25 cellular contexts compared by ENCODE assay signal in the genomic region with DNA sequence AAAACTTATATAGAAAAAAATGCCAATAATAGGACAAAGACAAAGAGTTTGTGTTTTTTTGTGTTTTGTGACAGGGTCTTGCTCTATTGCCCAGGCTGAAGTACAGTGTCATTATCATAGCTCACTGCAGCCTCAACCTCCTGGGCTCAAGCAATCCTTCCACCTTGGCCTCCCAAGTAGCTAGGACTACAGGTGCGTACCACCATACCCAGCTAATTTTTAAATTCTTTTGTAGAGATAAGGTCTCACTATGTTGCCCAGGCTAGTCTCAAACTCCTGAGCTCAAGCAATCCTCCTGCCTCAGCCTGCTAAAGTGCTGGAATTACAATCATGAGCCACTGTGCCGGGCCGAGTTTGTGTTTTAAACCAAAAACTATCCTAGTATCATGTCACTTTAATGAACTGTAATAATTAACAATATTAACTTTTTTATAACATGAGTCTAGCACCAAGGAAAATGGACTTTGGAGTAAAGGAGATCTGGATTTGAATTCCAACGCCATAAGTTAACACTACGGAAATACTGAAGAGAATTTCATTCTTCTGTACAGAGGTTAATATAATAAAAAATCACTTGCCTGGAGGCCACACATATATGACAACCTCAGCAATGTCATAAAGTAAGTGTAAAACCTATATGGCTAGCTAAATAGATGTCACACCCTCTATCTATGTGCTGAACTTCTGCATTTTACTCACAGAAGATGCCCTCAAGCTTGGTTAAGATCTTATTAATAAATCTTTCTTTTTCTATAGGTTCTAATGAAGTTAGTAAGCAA.
"Had no signal": no experiment of that assay in that cellular context is flagged by ENCODE, and none has a peak within 500 bp of the region (broad histone marks: within the 10 kb centered on the region; RNA-seq: fewer than 3 reads in every experiment).

No MANE protein-coding gene starts in this region.

- H3K4me1 ChIP-seq: foreskin keratinocyte, psoas muscle, spleen had no signal

- H3K36me3 ChIP-seq: brain microvascular endothelial cell, lower lobe of right lung, neutrophil, ovary, spleen, thoracic aorta, upper lobe of left lung had no signal

- DNase-seq: activated B cell treated with CpG ODN at 0.5 μM for 24 hours; activated CD4-positive, alpha-beta T cell treated with anti-CD3 and anti-CD28 coated beads, Interleukin-2, amount 50 U/mL, for 1 hour; activated CD8-positive, alpha-beta T cell treated with anti-CD3 and anti-CD28 coated beads for 36 hours; activated gamma-delta T cell treated with Interleukin-2 at 50 U/mL for 16 hours; activated naive CD4-positive, alpha-beta T cell treated with anti-CD3 and anti-CD28 coated beads, Interleukin-2, amount 50 U/mL, for 16 hours; activated T-cell treated with anti-CD3 and anti-CD28 coated beads, Interleukin-2, amount 50 U/mL, for 4 hours; amniotic stem cell; brain microvascular endothelial cell; endodermal cell; foreskin keratinocyte; islet precursor cell; left cardiac atrium; lower lobe of right lung; mesenchymal stem cell; nephron progenitor cell; ovary; psoas muscle; right cardiac atrium; spleen; stimulated activated naive CD4-positive, alpha-beta T cell treated with Interleukin-2 at 50 U/mL for 16 hours; T-helper 1 cell; upper lobe of left lung had no signal

- H3K27me3 ChIP-seq: brain microvascular endothelial cell, foreskin keratinocyte, neutrophil, ovary, spleen, upper lobe of left lung had no signal

- FAIRE-seq: astrocyte had no signal

- H3K27ac ChIP-seq: brain microvascular endothelial cell, foreskin keratinocyte, lower lobe of right lung, neutrophil, ovary, psoas muscle, spleen, thoracic aorta, upper lobe of left lung had no signal

- H3K4me3 ChIP-seq: lower lobe of right lung, ovary, psoas muscle, spleen, thoracic aorta, upper lobe of left lung had no signal

- H3K9me3 ChIP-seq: lower lobe of right lung, neutrophil, ovary, psoas muscle, spleen, thoracic aorta, upper lobe of left lung had no signal
